Comparison of ENCODE assay signal across 8 cellular contexts in genomic region chr2:101473911-101474751, GRCh38. TPM values are rescaled to one million over a fixed set of nuclear protein-coding genes. Genes with fewer than 3 reads are reported as not detected.
DNase-seq lines count a peak whose midpoint lies in the region; ATAC-seq and TF ChIP-seq lines count a peak whose summit lies in the region.

No MANE protein-coding gene starts in this region.

- H3K9me3 Mint-ChIP-seq in activated B cell treated with CpG ODN at 0.5 μM for 24 hours, result no peaks in the 10 kb centered on the region

- peaks cover 30% of the 10 kb centered on the region for H3K27me3 Mint-ChIP-seq in activated B cell treated with CpG ODN at 0.5 μM for 24 hours

- 1 to 2% methylated on average over 66 to 94 of the region's 94 CpGs for WGBS in lung, 2 donors

- H3K9me2 ChIP-seq in Karpas-422 (replicated peaks; ENCODE audit: insufficient read depth, low read length), result no peaks in the 10 kb centered on the region

- H3K4me1 ChIP-seq in duodenal mucosa (ENCODE audit: control insufficient read depth in 1 of 2, insufficient read depth in 2 of 2, low read length in 2 of 2), result no peaks in the 10 kb centered on the region
- H3K4me1 ChIP-seq in lung (ENCODE audit: control insufficient read depth in 2 of 2, insufficient read depth in 2 of 2, low read length in 2 of 2), result peaks cover 0 to 4% of the 10 kb centered on the region in 2 donors
- H3K4me1 ChIP-seq in Karpas-422 (ENCODE audit: low read length), result no peaks in the 10 kb centered on the region

- H3K27ac ChIP-seq in duodenal mucosa (ENCODE audit: low read depth, low read length) (no peak overlapping the region), lung (ENCODE audit: low read depth in 1 of 2, low read length in 1 of 2) (peak overlapping the region; percentile 80 to 85), Karpas-422 (ENCODE audit: low read length) (no peak overlapping the region)

- POLR2A ChIA-PET in activated B cell treated with CpG ODN at 0.5 μM for 24 hours (lab: Charles Lee), result interaction anchor here (0.7 to 1.6 kb wide), 4 partner anchors 148 to 193 kb away, joined by 3 to 5 read pairs (median 4); no protein-coding TSS in a partner anchor

- H3K27me3 ChIP-seq in duodenal mucosa (ENCODE audit: control insufficient read depth in 1 of 2, insufficient read depth in 2 of 2, low read length in 2 of 2) (peaks cover 9 to 20% of the 10 kb centered on the region in 2 donors), lung (ENCODE audit: control insufficient read depth, insufficient read depth) (no peaks in the 10 kb centered on the region), Karpas-422 (ENCODE audit: low read length) (no peaks in the 10 kb centered on the region)

- no peaks in the 10 kb centered on the region for H3K79me2 ChIP-seq in Karpas-422 (ENCODE audit: low read length)

- H3K36me3 Mint-ChIP-seq in activated B cell treated with CpG ODN at 0.5 μM for 24 hours (ENCODE audit: low read depth), result no peaks in the 10 kb centered on the region

- no peak overlapping the region for H3K4me2 ChIP-seq in Karpas-422 (ENCODE audit: low read depth, low read length, poor library complexity, severe bottlenecking)

- H3K9ac ChIP-seq in duodenal mucosa (ENCODE audit: low read depth in 1 of 2, low read length in 2 of 2) (no peak overlapping the region), Karpas-422 (ENCODE audit: low read length) (no peak overlapping the region)

- intact Hi-C loops in activated B cell treated with CpG ODN at 0.5 μM for 24 hours (cut with micrococcal nuclease), result loop anchor here (5.0 kb wide), 1 partner anchor 223 kb away; the partner anchor contains the start of gene MAP4K4

- CTCF ChIA-PET in activated B cell treated with CpG ODN at 0.5 μM for 24 hours (lab: Charles Lee), result interaction anchor here (0.5 kb wide), 1 partner anchor 975 kb away, joined by 3 read pairs; no protein-coding TSS in a partner anchor

- H3K36me3 ChIP-seq in duodenal mucosa (ENCODE audit: control insufficient read depth in 1 of 2, insufficient read depth in 2 of 2, low read length in 2 of 2) (no peaks in the 10 kb centered on the region), lung (ENCODE audit: control insufficient read depth in 2 of 2, insufficient read depth in 2 of 2, low read length in 2 of 2) (no peaks in the 10 kb centered on the region), Karpas-422 (ENCODE audit: insufficient read depth, low read length) (no peaks in the 10 kb centered on the region)

- H3K9me3 ChIP-seq in duodenal mucosa (ENCODE audit: control insufficient read depth in 1 of 2, low read length in 2 of 2) (no peaks in the 10 kb centered on the region), lung (ENCODE audit: control insufficient read depth in 2 of 2, insufficient read depth in 1 of 2, low read length in 1 of 2) (no peaks in the 10 kb centered on the region), Karpas-422 (ENCODE audit: low read length) (no peaks in the 10 kb centered on the region)

- DNase-seq in activated T-cell treated with anti-CD3 and anti-CD28 coated beads for 1 hour (ENCODE audit: low read depth), result peak; percentile 3
- DNase-seq in activated T-cell treated with anti-CD3 and anti-CD28 coated beads for 4 hours, result no peak
- peak; percentile 37 for DNase-seq in activated B cell treated with CpG ODN at 0.5 μM for 24 hours
- DNase-seq in lung (ENCODE audit: low spot score), result peak; percentile 31
- DNase-seq in stimulated activated CD4-positive, alpha-beta T cell treated with anti-CD3 and anti-CD28 coated beads, TNF-alpha, amount 100 ng/mL, for 24 hours (ENCODE audit: low read depth in 3 of 3), result peak in 2 of 3 experiments; percentile 5 to 41
- DNase-seq in Karpas-422, result no peak
- DNase-seq in NCI-H2029 (lab: John Stamatoyannopoulos, UW), result no peak

- H3K27ac Mint-ChIP-seq in activated B cell treated with CpG ODN at 0.5 μM for 24 hours, result no peak overlapping the region

- H3K4me3 ChIP-seq in duodenal mucosa (ENCODE audit: low read depth in 1 of 2, low read length in 2 of 2), result peak overlapping the region; percentile 57 to 61
- peak overlapping the region; percentile 49 for H3K4me3 ChIP-seq in lung
- H3K4me3 ChIP-seq in Karpas-422 (ENCODE audit: low read length), result no peak overlapping the region

- H4K20me1 ChIP-seq in Karpas-422 (ENCODE audit: insufficient read depth, low read depth, low read length), result no peaks in the 10 kb centered on the region

- peak; percentile 65 for ATAC-seq in activated B cell treated with CpG ODN at 0.5 μM for 24 hours (ENCODE audit: low read depth)
- peak; percentile 80 for ATAC-seq in lung (ENCODE audit: insufficient read depth, low FRiP score)

- no peak overlapping the region for H2AFZ ChIP-seq in Karpas-422 (ENCODE audit: low read length)

- peak overlapping the region; percentile 77 for H3K4me3 Mint-ChIP-seq in activated B cell treated with CpG ODN at 0.5 μM for 24 hours

- peaks cover 8% of the 10 kb centered on the region for H3K4me1 Mint-ChIP-seq in activated B cell treated with CpG ODN at 0.5 μM for 24 hours

- TF ChIP-seq CTCF in activated B cell treated with CpG ODN at 0.5 μM for 24 hours (IDR thresholded peaks at IDR 0.05) (no peak), lung (IDR thresholded peaks at IDR 0.05; ENCODE audit: control extremely low read depth, extremely low read depth) (no peak)

RNA-seq across cellular contexts. Expression of gene RFX8, which starts 0.8 kb away (rescaled TPM):
- not detected in 2 replicates for total RNA-seq in activated B cell treated with CpG ODN at 0.5 μM for 24 hours
- under 1 TPM; 0.58 to 0.88 TPM for total RNA-seq in lung
- polyA plus RNA-seq in lung, result under 1 TPM; 0.11 to 0.14 TPM
- total RNA-seq in Karpas-422 (2014; rRNA removed; shearing (Covaris generic); ENCODE audit: low replicate concordance), result not detected in 2 replicates

Comparison
In these comparisons a context has a peak if more than half of its experiments do, and no peak if none do; other contexts are left out.
1. DNase-seq: peak in activated T-cell treated with anti-CD3 and anti-CD28 coated beads for 1 hour (single experiment), activated B cell treated with CpG ODN at 0.5 μM for 24 hours (single experiment), lung (single experiment) and stimulated activated CD4-positive, alpha-beta T cell treated with anti-CD3 and anti-CD28 coated beads, TNF-alpha, amount 100 ng/mL, for 24 hours (2 of 3); none in activated T-cell treated with anti-CD3 and anti-CD28 coated beads for 4 hours (single experiment), Karpas-422 (single experiment) and NCI-H2029 (single experiment).
2. H3K27ac ChIP-seq: peak in lung (2 of 2); none in duodenal mucosa (single experiment) and Karpas-422 (single experiment).